Comparison of ENCODE assay signal across 20 cellular contexts in genomic region chr4:1027219-1027915, GRCh38. TPM values are rescaled to one million over a fixed set of nuclear protein-coding genes. Genes with fewer than 3 reads are reported as not detected.
DNase-seq lines count a peak whose midpoint lies in the region; ATAC-seq, FAIRE-seq and TF ChIP-seq lines count a peak whose summit lies in the region.
"Had no signal": no experiment of that assay in that cellular context is flagged by ENCODE, and none has a peak within 500 bp of the region (broad histone marks: within the 10 kb centered on the region; RNA-seq: fewer than 3 reads in every experiment).

No MANE protein-coding gene starts in this region.

- H3K27me3 Mint-ChIP-seq in stimulated activated naive CD8-positive, alpha-beta T cell treated with anti-CD3 and anti-CD28 coated beads, Interleukin-15, amount 100 ng/mL, for 72 hours = peaks cover 4% of the 10 kb centered on the region
- H3K27me3 Mint-ChIP-seq: CD4-positive, CD25-positive, alpha-beta regulatory T cell had no signal

- TF ChIP-seq POLR2A in NB4 (IDR thresholded peaks at IDR 0.05; ENCODE audit: extremely low read depth, insufficient read length) (peak; percentile 2), GM12878 (IDR thresholded peaks at IDR 0.05; ENCODE audit: low read depth, low read length) (0 out of 2 replicates have a peak, but pooled peaks have one; percentile 4)

- H3K9me3 Mint-ChIP-seq in stimulated activated naive CD8-positive, alpha-beta T cell treated with anti-CD3 and anti-CD28 coated beads, Interleukin-15, amount 100 ng/mL, for 72 hours = no peaks in the 10 kb centered on the region
- H3K9me3 Mint-ChIP-seq: CD4-positive, CD25-positive, alpha-beta regulatory T cell; HFFc6 had no signal

- no peaks in the 10 kb centered on the region for H3K79me1 ChIP-seq in mesendoderm (ENCODE audit: low read length)

- no peaks in the 10 kb centered on the region for H3K79me2 ChIP-seq in GM12878 (ENCODE audit: control insufficient read depth, insufficient read depth, low read length)
- no peaks in the 10 kb centered on the region for H3K79me2 ChIP-seq in mesendoderm (ENCODE audit: control insufficient read depth, insufficient read depth, low read length)

- no peak for TF ChIP-seq EP300 in GM12878 (IDR thresholded peaks at IDR 0.05; ENCODE audit: borderline replicate concordance in 1 of 2, control insufficient read depth in 1 of 2, low read depth in 2 of 2, low read length in 2 of 2)

- no peak for FAIRE-seq in GM12878 (lab: Jason Lieb, UNC)

- no peak overlapping the region for H2AK5ac ChIP-seq in mesendoderm (ENCODE audit: low read length)

- H3K9me3 ChIP-seq in GM12878 (replicated peaks; ENCODE audit: control insufficient read depth, insufficient read depth, low read length) = no peaks in the 10 kb centered on the region
- H3K9me3 ChIP-seq: BLaER1 had no signal

- H2BK120ac ChIP-seq in mesendoderm (ENCODE audit: low read depth, low read length) = no peak overlapping the region

- 67% methylated on average over 26 of the region's 26 CpGs for WGBS in GM12878 (ENCODE audit: insufficient coverage, insufficient replicate concordance, low lambda C conversion rate, missing lambda C conversion rate)
- WGBS in mesendoderm (ENCODE audit: extremely low coverage, insufficient coverage, low lambda C conversion rate) = no CpG with 5 or more reads among the region's 26 CpGs

- DNase-seq in NB4 (ENCODE audit: low read depth) (no peak), GM12878 (ENCODE audit: low read depth, low spot score) (no peak), mesendoderm (no peak), NCI-H526 treated with DMSO at 0.1 percent for 48 hours (lab: John Stamatoyannopoulos, UW) (no peak)
- no peak for DNase-seq in stimulated activated naive CD8-positive, alpha-beta T cell treated with anti-CD3 and anti-CD28 coated beads, Interleukin-15, amount 100 ng/mL, for 72 hours
- DNase-seq in stimulated activated CD4-positive, alpha-beta T cell treated with anti-CD3 and anti-CD28 coated beads, Interleukin-12 subunit alpha, Interleukin-12 subunit beta, amount 100 ng/mL, for 4 hours = no peak
- DNase-seq: CD4-positive, CD25-positive, alpha-beta regulatory T cell; DMS153; DND-41; GM23248; H9; HFFc6; Kasumi-1; NCI-H2029; NCI-H446 treated with DMSO at 0.1 percent for 48 hours; NCI-H526; SHP77 treated with DMSO at 0.1 percent for 48 hours had no signal

- no peak for TF ChIP-seq RAD21 in GM12878 (IDR thresholded peaks at IDR 0.05; ENCODE audit: insufficient read depth, low read depth, low read length)

- POLR2A ChIA-PET in GM12878 (lab: Charles Lee) = no interaction called here

- no peak overlapping the region for H2BK5ac ChIP-seq in mesendoderm (ENCODE audit: low read length)

- no peak overlapping the region for H4K8ac ChIP-seq in mesendoderm (ENCODE audit: low read depth, low read length)

- peak overlapping the region; percentile 34 for H3K56ac ChIP-seq in mesendoderm (ENCODE audit: low read length)

- H2AFZ ChIP-seq in GM12878 (ENCODE audit: control insufficient read depth, low read depth, low read length) = no peak overlapping the region
- H2AFZ ChIP-seq: GM23248 had no signal

- ATAC-seq in GM12878 (no peak), HG02885 (IDR thresholded peaks at IDR 0.05; ENCODE audit: poor library complexity, unreplicated experiment) (no peak)
- ATAC-seq in stimulated activated naive CD8-positive, alpha-beta T cell treated with anti-CD3 and anti-CD28 coated beads, Interleukin-15, amount 100 ng/mL, for 72 hours = no peak

- H3K27ac Mint-ChIP-seq in stimulated activated naive CD8-positive, alpha-beta T cell treated with anti-CD3 and anti-CD28 coated beads, Interleukin-15, amount 100 ng/mL, for 72 hours = no peak overlapping the region
- H3K27ac Mint-ChIP-seq: CD4-positive, CD25-positive, alpha-beta regulatory T cell; H9; HFFc6 had no signal

- H4K5ac ChIP-seq in mesendoderm (ENCODE audit: low read length) = no peak overlapping the region

- intact Hi-C loops in GM12878 (cut with micrococcal nuclease; ENCODE audit: unreplicated experiment) = loop anchor here (5.0 kb wide), 1 partner anchor 335 kb away; no protein-coding TSS in a partner anchor

- no peaks in the 10 kb centered on the region for H3K27me3 ChIP-seq in GM12878 (replicated peaks in 1 of 2; ENCODE audit: control insufficient read depth in 2 of 2, insufficient read depth in 2 of 2, low read length in 1 of 2)
- H3K27me3 ChIP-seq in mesendoderm (ENCODE audit: insufficient read depth, low read length, poor library complexity) = no peaks in the 10 kb centered on the region

- peak overlapping the region; percentile 27 for H3K27ac ChIP-seq in 22Rv1
- H3K27ac ChIP-seq in GM12878 (ENCODE audit: control insufficient read depth, insufficient read depth) = no peak overlapping the region
- H3K27ac ChIP-seq in mesendoderm (ENCODE audit: low read depth, low read length) = no peak overlapping the region
- H3K27ac ChIP-seq: BLaER1, GM23248 had no signal

- H2BK15ac ChIP-seq in mesendoderm (replicated peaks; ENCODE audit: low read depth) = no peak overlapping the region

- no peak overlapping the region for H3K18ac ChIP-seq in mesendoderm (ENCODE audit: low read length)

- BruUV-seq in GM12878 (replicated peaks; lab: Mats Ljungman, UMichigan) = no TSS peak

- H3K23ac ChIP-seq in mesendoderm (ENCODE audit: low read length) = no peak overlapping the region

- H3K4me3 ChIP-seq in NB4 (ENCODE audit: low read depth, low read length) (no peak overlapping the region), GM12878 (no peak overlapping the region), mesendoderm (ENCODE audit: low read length) (no peak overlapping the region)
- H3K4me3 ChIP-seq: BLaER1, GM23248 had no signal

- H3K36me3 ChIP-seq in GM12878 (ENCODE audit: control insufficient read depth in 2 of 2, insufficient read depth in 2 of 2, low read length in 1 of 2) = no peaks in the 10 kb centered on the region
- peaks cover 8% of the 10 kb centered on the region for H3K36me3 ChIP-seq in mesendoderm (ENCODE audit: control insufficient read depth, insufficient read depth, low read length)

- no peak overlapping the region for H3K4me2 ChIP-seq in GM12878 (ENCODE audit: control insufficient read depth, insufficient read depth)
- no peak overlapping the region for H3K4me2 ChIP-seq in mesendoderm (ENCODE audit: low read length)

- CTCF ChIA-PET in GM12878 (lab: Yijun Ruan, JAX) = no interaction called here

- H3K4me3 Mint-ChIP-seq in stimulated activated naive CD8-positive, alpha-beta T cell treated with anti-CD3 and anti-CD28 coated beads, Interleukin-15, amount 100 ng/mL, for 72 hours = no peak overlapping the region
- H3K4me3 Mint-ChIP-seq: CD4-positive, CD25-positive, alpha-beta regulatory T cell; HFFc6 had no signal

- TF ChIP-seq CTCF in 22Rv1 (IDR thresholded peaks at IDR 0.05) = no peak
- TF ChIP-seq CTCF in NB4 (IDR thresholded peaks at IDR 0.05; ENCODE audit: low read depth, low read length) = no peak
- TF ChIP-seq CTCF in GM12878 (IDR thresholded peaks at IDR 0.05 in 2 of 3, conservative IDR thresholded peaks at IDR 0.05 in 1 of 3; ENCODE audit: control insufficient read depth in 2 of 3, extremely low read depth in 1 of 3, insufficient read depth in 1 of 3, low read depth in 3 of 3, low read length in 3 of 3) = no peak

- no peak overlapping the region for H3K4ac ChIP-seq in mesendoderm (ENCODE audit: low read depth, low read length)

- H4K20me1 ChIP-seq in GM12878 (ENCODE audit: control insufficient read depth, insufficient read depth) = no peaks in the 10 kb centered on the region

- RAD21 ChIA-PET in GM12878 (lab: Charles Lee; ENCODE audit: unreplicated experiment) = no interaction called here

- in situ Hi-C loops in GM12878 (cut with MboI) = no loop called here

- SMC1A ChIA-PET in GM12878 (lab: Charles Lee; ENCODE audit: uncharacterized antibody, unreplicated experiment) = no interaction called here

- H3K4me1 Mint-ChIP-seq in stimulated activated naive CD8-positive, alpha-beta T cell treated with anti-CD3 and anti-CD28 coated beads, Interleukin-15, amount 100 ng/mL, for 72 hours = peaks cover 8% of the 10 kb centered on the region

- no peak overlapping the region for H3K9ac ChIP-seq in GM12878 (ENCODE audit: control insufficient read depth, insufficient read depth, low read length)
- no peak overlapping the region for H3K9ac ChIP-seq in mesendoderm (ENCODE audit: low read length)
- H3K9ac ChIP-seq: BLaER1, GM23248 had no signal

- H3K4me1 ChIP-seq in GM12878 (ENCODE audit: control insufficient read depth, insufficient read depth, low read length) = peaks cover 6% of the 10 kb centered on the region
- H3K4me1 ChIP-seq in mesendoderm (ENCODE audit: control insufficient read depth, low read depth, low read length) = no peaks in the 10 kb centered on the region

RNA-seq across cellular contexts. Expression of gene FGFRL1, which starts 15.9 kb away (rescaled TPM):
- total RNA-seq in GM12878 (2013; cell fraction: nucleolus; rRNA removed) = 16.3 and 17.5 TPM in 2 replicates
- total RNA-seq in GM12878 (2014; rRNA removed) = 0.34 and 0.38 TPM in 2 replicates
- 0.14 and 0.22 TPM in 2 replicates for total RNA-seq in GM12878 (2014; rRNA removed; fragmentation: Illumina TruSeq; extraction: Trizol)
- total RNA-seq in GM12878 (2021) = 0.97 and 1.1 TPM in 2 replicates
- 2.1 TPM for polyA plus RNA-seq in GM12878 (2011; ENCODE audit: low read depth)
- 0.72 and 1.5 TPM in 2 replicates for polyA plus RNA-seq in GM12878 (2011; rRNA removed)
- 4.0 and 4.5 TPM in 2 replicates for polyA plus RNA-seq in GM12878 (2011; cell fraction: cytosol; rRNA removed)
- 8.3 and 14.1 TPM in 2 replicates for polyA plus RNA-seq in GM12878 (2011; cell fraction: nucleus; rRNA removed)
- polyA plus RNA-seq in GM12878 (2012) = 3.0 and 4.0 TPM in 2 replicates
- polyA plus RNA-seq in GM12878 (2014; fragmentation: Illumina TruSeq; extraction: Trizol) = 0.05 and 0.24 TPM in 2 replicates
- polyA plus RNA-seq in GM12878 (2014; fragmentation: Nextera tagmentation; extraction: Ambion mirVana) = under 1 TPM; 0.02 to 0.03 TPM
- polyA plus RNA-seq in GM12878 (2014; rRNA removed) = 0.51 and 0.55 TPM in 2 replicates
- not detected for polyA plus RNA-seq in GM12878 (2016; fragmentation: Nextera tagmentation; extraction: Ambion mirVana)
- polyA minus RNA-seq in GM12878 (2011; rRNA and poly(A)+ RNA removed) = 13.5 and 27.6 TPM in 2 replicates
- polyA minus RNA-seq in GM12878 (2011; cell fraction: cytosol; rRNA and poly(A)+ RNA removed) = 2.0 and 2.1 TPM in 2 replicates
- polyA minus RNA-seq in GM12878 (2011; cell fraction: nucleus; rRNA and poly(A)+ RNA removed) = 4.0 and 8.0 TPM in 2 replicates
- polyA plus RNA-seq in mesendoderm (2013, experiment 1 of 2) = 10.8 TPM
- 11.3 TPM for polyA plus RNA-seq in mesendoderm (2013, experiment 2 of 2)

RNA-seq across cellular contexts. Expression of gene SLC26A1, which starts 34.2 kb away (rescaled TPM):
- 0.23 and 0.32 TPM in 2 replicates for total RNA-seq in GM12878 (2013; cell fraction: nucleolus; rRNA removed)
- total RNA-seq in GM12878 (2014; rRNA removed) (0.28 TPM in 1 of 2 replicates, not detected in the other), GM12878 (2014; rRNA removed; fragmentation: Illumina TruSeq; extraction: Trizol) (not detected in 2 replicates), GM12878 (2021) (not detected in 2 replicates)
- polyA plus RNA-seq in GM12878 (2011; ENCODE audit: low read depth) = not detected
- polyA plus RNA-seq in GM12878 (2011; rRNA removed) (0.12 TPM in 1 of 2 replicates, not detected in the other), GM12878 (2014; fragmentation: Illumina TruSeq; extraction: Trizol) (not detected in 2 replicates), GM12878 (2014; fragmentation: Nextera tagmentation; extraction: Ambion mirVana) (under 1 TPM in 1 of 2 experiments, not detected in 1; 0.05 TPM), GM12878 (2014; rRNA removed) (not detected in 2 replicates), GM12878 (2016; fragmentation: Nextera tagmentation; extraction: Ambion mirVana) (under 1 TPM; 0.83 to 0.96 TPM)
- polyA plus RNA-seq in GM12878 (2011; cell fraction: cytosol; rRNA removed) = 0.07 TPM in 1 of 2 replicates, not detected in the other
- 0.22 TPM in 1 of 2 replicates, not detected in the other for polyA plus RNA-seq in GM12878 (2011; cell fraction: nucleus; rRNA removed)
- polyA plus RNA-seq in GM12878 (2012) = 0.42 and 0.72 TPM in 2 replicates
- not detected in 2 replicates for polyA minus RNA-seq in GM12878 (2011; rRNA and poly(A)+ RNA removed)
- polyA minus RNA-seq in GM12878 (2011; cell fraction: cytosol; rRNA and poly(A)+ RNA removed) = not detected in 2 replicates
- polyA minus RNA-seq in GM12878 (2011; cell fraction: nucleus; rRNA and poly(A)+ RNA removed) = not detected in 2 replicates
- 0.01 TPM for polyA plus RNA-seq in mesendoderm (2013, experiment 1 of 2)
- 0.01 TPM for polyA plus RNA-seq in mesendoderm (2013, experiment 2 of 2)

RNA-seq across cellular contexts. Expression of gene IDUA, which starts 40.5 kb away (rescaled TPM):
- 21.8 and 23.4 TPM in 2 replicates for total RNA-seq in GM12878 (2013; cell fraction: nucleolus; rRNA removed)
- total RNA-seq in GM12878 (2014; rRNA removed) (2.4 and 5.4 TPM in 2 replicates), GM12878 (2014; rRNA removed; fragmentation: Illumina TruSeq; extraction: Trizol) (0.23 and 0.76 TPM in 2 replicates), GM12878 (2021) (5.7 and 7.6 TPM in 2 replicates)
- 1.2 TPM for polyA plus RNA-seq in GM12878 (2011; ENCODE audit: low read depth)
- polyA plus RNA-seq in GM12878 (2011; rRNA removed) (0.37 and 1.2 TPM in 2 replicates), GM12878 (2014; fragmentation: Illumina TruSeq; extraction: Trizol) (0.24 TPM in 1 of 2 replicates, not detected in the other), GM12878 (2014; fragmentation: Nextera tagmentation; extraction: Ambion mirVana) (under 1 TPM in 1 of 2 experiments, not detected in 1; 0.05 TPM), GM12878 (2014; rRNA removed) (5.8 and 6.3 TPM in 2 replicates), GM12878 (2016; fragmentation: Nextera tagmentation; extraction: Ambion mirVana) (1 to 10 TPM; 1.4 TPM)
- 0.69 and 1.7 TPM in 2 replicates for polyA plus RNA-seq in GM12878 (2011; cell fraction: cytosol; rRNA removed)
- polyA plus RNA-seq in GM12878 (2011; cell fraction: nucleus; rRNA removed) = 39.0 and 44.5 TPM in 2 replicates
- polyA plus RNA-seq in GM12878 (2012) = 4.6 and 5.6 TPM in 2 replicates
- 1.0 TPM in 1 of 2 replicates, not detected in the other for polyA minus RNA-seq in GM12878 (2011; rRNA and poly(A)+ RNA removed)
- 1.8 and 4.0 TPM in 2 replicates for polyA minus RNA-seq in GM12878 (2011; cell fraction: cytosol; rRNA and poly(A)+ RNA removed)
- 6.5 and 11.9 TPM in 2 replicates for polyA minus RNA-seq in GM12878 (2011; cell fraction: nucleus; rRNA and poly(A)+ RNA removed)
- polyA plus RNA-seq in mesendoderm (2013, experiment 1 of 2) = 0.35 TPM
- polyA plus RNA-seq in mesendoderm (2013, experiment 2 of 2) = 0.21 TPM

RNA-seq across cellular contexts. Expression of gene DGKQ, which starts 54.0 kb away (rescaled TPM):
- total RNA-seq in GM12878 (2013; cell fraction: nucleolus; rRNA removed) = 11.3 and 12.9 TPM in 2 replicates
- 7.8 and 8.0 TPM in 2 replicates for total RNA-seq in GM12878 (2014; rRNA removed)
- 1.7 and 1.8 TPM in 2 replicates for total RNA-seq in GM12878 (2014; rRNA removed; fragmentation: Illumina TruSeq; extraction: Trizol)
- 9.5 and 10.5 TPM in 2 replicates for total RNA-seq in GM12878 (2021)
- polyA plus RNA-seq in GM12878 (2011; ENCODE audit: low read depth) = 1.3 TPM
- polyA plus RNA-seq in GM12878 (2011; rRNA removed) = 1.1 and 2.8 TPM in 2 replicates
- 3.6 and 6.1 TPM in 2 replicates for polyA plus RNA-seq in GM12878 (2011; cell fraction: cytosol; rRNA removed)
- 62.4 and 74.3 TPM in 2 replicates for polyA plus RNA-seq in GM12878 (2011; cell fraction: nucleus; rRNA removed)
- polyA plus RNA-seq in GM12878 (2012) = 4.3 and 4.8 TPM in 2 replicates
- polyA plus RNA-seq in GM12878 (2014; fragmentation: Illumina TruSeq; extraction: Trizol) = 0.49 and 0.79 TPM in 2 replicates
- polyA plus RNA-seq in GM12878 (2014; fragmentation: Nextera tagmentation; extraction: Ambion mirVana) = under 1 TPM; 0.11 to 0.46 TPM
- 8.1 and 8.5 TPM in 2 replicates for polyA plus RNA-seq in GM12878 (2014; rRNA removed)
- polyA plus RNA-seq in GM12878 (2016; fragmentation: Nextera tagmentation; extraction: Ambion mirVana) = 1 to 10 TPM in 1 of 2 experiments, under 1 TPM in 1; 0.79 to 1.1 TPM
- polyA minus RNA-seq in GM12878 (2011; rRNA and poly(A)+ RNA removed) = 2.3 and 4.4 TPM in 2 replicates
- polyA minus RNA-seq in GM12878 (2011; cell fraction: cytosol; rRNA and poly(A)+ RNA removed) = 1.5 and 2.3 TPM in 2 replicates
- polyA minus RNA-seq in GM12878 (2011; cell fraction: nucleus; rRNA and poly(A)+ RNA removed) = 6.8 and 10.8 TPM in 2 replicates
- polyA plus RNA-seq in mesendoderm (2013, experiment 1 of 2) = 1.9 TPM
- 1.7 TPM for polyA plus RNA-seq in mesendoderm (2013, experiment 2 of 2)
